ENCODE assay signal across 1 cellular context in genomic region chr4:184287697-184288255, GRCh38.
TF ChIP-seq lines count a peak whose summit lies in the region.

No MANE protein-coding gene starts in this region.

TF ChIP-seq in HepG2, 621 proteins besides CTCF, POLR2A, EP300 and RAD21 (continued from another document and continues in another):
- TF ChIP-seq ZBTB40 (IDR thresholded peaks at IDR 0.05) (no peak), ZBTB40 (CRISPR knock-in tag; IDR thresholded peaks at IDR 0.05) (no peak), CAMTA2 (CRISPR knock-in tag; IDR thresholded peaks at IDR 0.05; ENCODE audit: borderline replicate concordance) (no peak), TEF (CRISPR knock-in tag; IDR thresholded peaks at IDR 0.05) (no peak), ZIK1 (CRISPR knock-in tag; IDR thresholded peaks at IDR 0.05; ENCODE audit: borderline replicate concordance, low read depth) (no peak), AHDC1 (CRISPR knock-in tag; IDR thresholded peaks at IDR 0.05; ENCODE audit: borderline replicate concordance) (no peak), TRIM22 (IDR thresholded peaks at IDR 0.05) (no peak), ZNF235 (CRISPR knock-in tag; IDR thresholded peaks at IDR 0.05; ENCODE audit: borderline replicate concordance) (no peak), ZBTB3 (CRISPR knock-in tag; IDR thresholded peaks at IDR 0.05; ENCODE audit: borderline replicate concordance, low read depth) (no peak), TBL1XR1 (IDR thresholded peaks at IDR 0.05; ENCODE audit: borderline replicate concordance, low read length, partially characterized antibody) (no peak), ARID3A (IDR thresholded peaks at IDR 0.05; ENCODE audit: low read depth, low read length) (no peak), ZNF124 (CRISPR knock-in tag; IDR thresholded peaks at IDR 0.05) (0 out of 2 replicates have a peak, but pooled peaks have one; percentile 56), ZNF343 (CRISPR knock-in tag; IDR thresholded peaks at IDR 0.05) (0 out of 2 replicates have a peak, but pooled peaks have one; percentile 42), SMAD3 (CRISPR knock-in tag; IDR thresholded peaks at IDR 0.05) (no peak), CHD2 (IDR thresholded peaks at IDR 0.05; ENCODE audit: low read depth, low read length) (no peak), PRDM15 (CRISPR knock-in tag; IDR thresholded peaks at IDR 0.05) (peak; percentile 52; the same call in 1 of the 2 replicates), ZNF891 (CRISPR knock-in tag; IDR thresholded peaks at IDR 0.05) (no peak), DMAP1 (CRISPR knock-in tag; IDR thresholded peaks at IDR 0.05) (no peak; the same call in 1 of the 2 replicates), ZNF616 (CRISPR knock-in tag; IDR thresholded peaks at IDR 0.05; ENCODE audit: low read depth) (no peak), BRF2 (CRISPR knock-in tag; IDR thresholded peaks at IDR 0.05) (no peak), ZBTB38 (CRISPR knock-in tag; IDR thresholded peaks at IDR 0.05) (no peak)
